ENCODE assay signal across 28 cellular contexts in the genomic region with DNA sequence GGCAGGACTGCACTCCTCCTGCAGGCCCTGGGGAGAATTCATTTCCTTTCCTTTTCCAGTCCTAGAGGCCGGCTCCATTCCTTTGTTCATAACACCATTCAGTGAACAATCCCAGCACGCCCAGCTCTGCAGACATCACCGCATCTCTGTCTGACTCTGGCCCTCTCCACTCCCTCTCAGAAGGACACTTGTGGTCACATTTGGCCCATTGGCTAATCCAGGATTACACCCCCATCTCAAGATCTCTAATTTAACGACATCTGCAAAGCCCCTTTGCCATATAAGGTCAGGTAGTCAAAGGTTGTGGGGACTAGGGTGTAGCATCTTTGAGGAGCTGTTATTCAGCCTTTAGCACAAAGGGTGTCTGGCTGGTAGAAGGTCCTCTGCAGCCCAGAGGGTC.
"Had no signal": no experiment of that assay in that cellular context is flagged by ENCODE, and none has a peak within 500 bp of the region (broad histone marks: within the 10 kb centered on the region; RNA-seq: fewer than 3 reads in every experiment).

No MANE protein-coding gene starts in this region.

- DNase-seq: activated CD4-positive, alpha-beta memory T cell treated with anti-CD3 and anti-CD28 coated beads for 36 hours; activated CD4-positive, alpha-beta T cell treated with anti-CD3 and anti-CD28 coated beads, Interleukin-2, amount 10 ng/mL, durations not matched to agents 24 days and 14 days; activated CD4-positive, CD25-positive, alpha-beta regulatory T cell treated with anti-CD3 and anti-CD28 coated beads, Interleukin-2, amount 50 U/mL, for 72 hours; activated CD8-positive, alpha-beta memory T cell treated with anti-CD3 and anti-CD28 coated beads, Interleukin-2, amount 50 U/mL, for 4 hours; activated effector memory CD4-positive, alpha-beta T cell treated with anti-CD3 and anti-CD28 coated beads, Interleukin-2, amount 50 U/mL, for 16 hours; activated naive CD4-positive, alpha-beta T cell treated with anti-CD3 and anti-CD28 coated beads for 36 hours; activated T-cell treated with anti-CD3 and anti-CD28 coated beads, Interleukin-2, amount 50 U/mL, for 1 hour; amniotic stem cell; central memory CD4-positive, alpha-beta T cell; esophagus squamous epithelium; foreskin melanocyte; islet precursor cell; left ventricle myocardium inferior; mesendoderm; nucleus accumbens; spleen; stimulated activated naive CD4-positive, alpha-beta T cell treated with Interleukin-2 at 50 U/mL for 16 hours; T-helper 1 cell had no signal

- H3K36me3 ChIP-seq: breast epithelium, esophagus squamous epithelium, left ventricle myocardium inferior, right atrium auricular region, spleen, tibial nerve had no signal

- H3K4me1 ChIP-seq: breast epithelium, esophagus squamous epithelium, left ventricle myocardium inferior, parathyroid adenoma, right atrium auricular region, spleen, tibial nerve had no signal

- H3K27me3 Mint-ChIP-seq: activated CD4-positive, alpha-beta T cell treated with anti-CD3 and anti-CD28 coated beads, Interleukin-2, amount 10 ng/mL, durations not matched to agents 24 days and 14 days had no signal

- H3K4me1 Mint-ChIP-seq: activated CD4-positive, alpha-beta T cell treated with anti-CD3 and anti-CD28 coated beads, Interleukin-2, amount 10 ng/mL, durations not matched to agents 24 days and 14 days; nephron had no signal

- H3K9me3 ChIP-seq: breast epithelium, esophagus squamous epithelium, left ventricle myocardium inferior, right atrium auricular region, spleen, tibial nerve had no signal

- H3K27ac ChIP-seq: breast epithelium, esophagus squamous epithelium, hepatocyte, left ventricle myocardium inferior, parathyroid adenoma, right atrium auricular region, spleen, tibial nerve, VCaP had no signal

- H3K4me3 ChIP-seq: breast epithelium, esophagus squamous epithelium, hepatocyte, left ventricle myocardium inferior, lung, right atrium auricular region, spleen, tibial nerve had no signal

- H3K27ac Mint-ChIP-seq: activated CD4-positive, alpha-beta memory T cell treated with anti-CD3 and anti-CD28 coated beads for 36 hours; activated CD4-positive, alpha-beta T cell treated with anti-CD3 and anti-CD28 coated beads, Interleukin-2, amount 10 ng/mL, durations not matched to agents 24 days and 14 days; activated naive CD4-positive, alpha-beta T cell treated with anti-CD3 and anti-CD28 coated beads for 36 hours; activated T-helper 1 cell treated with anti-CD3 and anti-CD28 coated beads, Interleukin-12 subunit alpha, Interleukin-12 subunit beta, Interleukin-2, Interleukin-4 antibody, amounts not matched to agents 30 ng/mL and 10 ng/mL and 1 ng/mL, durations not matched to agents 14 hours and 24 hours and 36 hours; dendritic cell treated with granulocyte-macrophage colony-stimulating factor and Interleukin-4, amounts not matched to agents 40 ng/mL and 50 ng/mL, for 4 days; nephron had no signal

- H3K4me3 Mint-ChIP-seq: activated CD4-positive, alpha-beta memory T cell treated with anti-CD3 and anti-CD28 coated beads for 36 hours; activated CD4-positive, alpha-beta T cell treated with anti-CD3 and anti-CD28 coated beads, Interleukin-2, amount 10 ng/mL, durations not matched to agents 24 days and 14 days; activated naive CD4-positive, alpha-beta T cell treated with anti-CD3 and anti-CD28 coated beads for 36 hours; activated T-helper 1 cell treated with anti-CD3 and anti-CD28 coated beads, Interleukin-12 subunit alpha, Interleukin-12 subunit beta, Interleukin-2, Interleukin-4 antibody, amounts not matched to agents 30 ng/mL and 10 ng/mL and 1 ng/mL, durations not matched to agents 14 hours and 24 hours and 36 hours; dendritic cell treated with granulocyte-macrophage colony-stimulating factor and Interleukin-4, amounts not matched to agents 40 ng/mL and 50 ng/mL, for 4 days; nephron had no signal

- H3K9me3 Mint-ChIP-seq: activated CD4-positive, alpha-beta memory T cell treated with anti-CD3 and anti-CD28 coated beads for 36 hours; activated CD4-positive, alpha-beta T cell treated with anti-CD3 and anti-CD28 coated beads, Interleukin-2, amount 10 ng/mL, durations not matched to agents 24 days and 14 days; activated naive CD4-positive, alpha-beta T cell treated with anti-CD3 and anti-CD28 coated beads for 36 hours; activated T-helper 1 cell treated with anti-CD3 and anti-CD28 coated beads, Interleukin-12 subunit alpha, Interleukin-12 subunit beta, Interleukin-2, Interleukin-4 antibody, amounts not matched to agents 30 ng/mL and 10 ng/mL and 1 ng/mL, durations not matched to agents 14 hours and 24 hours and 36 hours; dendritic cell treated with granulocyte-macrophage colony-stimulating factor and Interleukin-4, amounts not matched to agents 40 ng/mL and 50 ng/mL, for 4 days had no signal

- H3K36me3 Mint-ChIP-seq: activated CD4-positive, alpha-beta memory T cell treated with anti-CD3 and anti-CD28 coated beads for 36 hours had no signal

- H3K27me3 ChIP-seq: breast epithelium, right atrium auricular region, spleen, tibial nerve had no signal
